ENCODE assay signal across 4 cellular contexts in genomic region chr18:64279-64678, GRCh38. TPM values are rescaled to one million over a fixed set of nuclear protein-coding genes. Genes with fewer than 3 reads are reported as not detected.
"Had no signal": no experiment of that assay in that cellular context is flagged by ENCODE, and none has a peak within 500 bp of the region (broad histone marks: within the 10 kb centered on the region; RNA-seq: fewer than 3 reads in every experiment).

No MANE protein-coding gene starts in this region.

RNA-seq across cellular contexts. Expression of gene TUBB8B, which starts 14.9 kb away (rescaled TPM):
- total RNA-seq: HT-29, HT1080, IMR-90, K562 had no signal
